ENCODE assay signal across 20 cellular contexts in genomic region chr22:21571679-21572078, GRCh38. TPM values are rescaled to one million over a fixed set of nuclear protein-coding genes. Genes with fewer than 3 reads are reported as not detected.
A peak's percentile ranks its signal among the peaks of the same experiment; 100 is the strongest.
DNase-seq lines count a peak whose midpoint lies in the region; ATAC-seq and TF ChIP-seq lines count a peak whose summit lies in the region.
"Had no signal": no experiment of that assay in that cellular context is flagged by ENCODE, and none has a peak within 500 bp of the region (broad histone marks: within the 10 kb centered on the region; RNA-seq: fewer than 3 reads in every experiment).

No MANE protein-coding gene starts in this region.

- peak overlapping the region in 3 of 10 experiments; percentile 11 to 31 (median 20); a peak in 2 of 20 replicates for H3K4me3 ChIP-seq in BLaER1 treated with 17β-estradiol and CSF1 and Interleukin-3, amounts not matched to agents 10 nM and 100 nM
- no peak overlapping the region for H3K4me3 ChIP-seq in CD8-positive, alpha-beta memory T cell (ENCODE audit: low read length)
- H3K4me3 ChIP-seq in naive thymus-derived CD4-positive, alpha-beta T cell (ENCODE audit: low read length), result no peak overlapping the region
- H3K4me3 ChIP-seq in coronary artery, result no peak overlapping the region
- H3K4me3 ChIP-seq: cardiac muscle cell, thyroid gland had no signal

- H3K27me3 Mint-ChIP-seq in CD8-positive, alpha-beta memory T cell, result no peaks in the 10 kb centered on the region
- H3K27me3 Mint-ChIP-seq in activated T-helper 17 cell treated with anti-CD3 and anti-CD28 coated beads, Interleukin-2, amount 50 U/mL, for 72 hours, result no peaks in the 10 kb centered on the region
- H3K27me3 Mint-ChIP-seq in naive thymus-derived CD4-positive, alpha-beta T cell, result no peaks in the 10 kb centered on the region

- intact Hi-C loops in naive thymus-derived CD4-positive, alpha-beta T cell (cut with micrococcal nuclease), result no loop called here

- peak overlapping the region; percentile 83 to 100 (median 96) for H3K4me2 ChIP-seq in BLaER1 treated with 17β-estradiol and CSF1 and Interleukin-3, amounts not matched to agents 10 nM and 100 nM

- peaks cover 64 to 76% (median 70%) of the 10 kb centered on the region in 3 donors for H3K4me1 Mint-ChIP-seq in CD8-positive, alpha-beta memory T cell
- H3K4me1 Mint-ChIP-seq in activated T-helper 17 cell treated with anti-CD3 and anti-CD28 coated beads, Interleukin-2, amount 50 U/mL, for 72 hours, result peaks cover 42% of the 10 kb centered on the region
- peaks cover 51 to 78% (median 67%) of the 10 kb centered on the region in 7 donors for H3K4me1 Mint-ChIP-seq in naive thymus-derived CD4-positive, alpha-beta T cell

- no peaks in the 10 kb centered on the region for H3K9me3 ChIP-seq in BLaER1 treated with 17β-estradiol and CSF1 and Interleukin-3, amounts not matched to agents 10 nM and 100 nM (replicated peaks in 1 of 11)
- H3K9me3 ChIP-seq in CD8-positive, alpha-beta memory T cell (ENCODE audit: low read length), result no peaks in the 10 kb centered on the region
- no peaks in the 10 kb centered on the region for H3K9me3 ChIP-seq in naive thymus-derived CD4-positive, alpha-beta T cell (ENCODE audit: control insufficient read depth in 2 of 3, low read length in 3 of 3)
- H3K9me3 ChIP-seq: thyroid gland had no signal

- peak; percentile 78 for ATAC-seq in activated T-helper 17 cell treated with anti-CD3 and anti-CD28 coated beads, Interleukin-2, amount 50 U/mL, for 72 hours (replicated peaks)
- no peak for ATAC-seq in naive thymus-derived CD4-positive, alpha-beta T cell
- ATAC-seq: sciatic nerve had no signal

- no peaks in the 10 kb centered on the region for H3K27me3 ChIP-seq in BLaER1 treated with 17β-estradiol and CSF1 and Interleukin-3, amounts not matched to agents 10 nM and 100 nM
- no peaks in the 10 kb centered on the region for H3K27me3 ChIP-seq in CD8-positive, alpha-beta memory T cell (ENCODE audit: insufficient read depth, low read length, poor library complexity, severe bottlenecking)
- H3K27me3 ChIP-seq in naive thymus-derived CD4-positive, alpha-beta T cell (ENCODE audit: control insufficient read depth in 2 of 2, insufficient read depth in 2 of 2, low read length in 2 of 2), result no peaks in the 10 kb centered on the region
- H3K27me3 ChIP-seq: cardiac muscle cell, thyroid gland had no signal

- TF ChIP-seq CTCF in coronary artery (IDR thresholded peaks at IDR 0.05) (no peak), GM10266 (IDR thresholded peaks at IDR 0.05; ENCODE audit: control insufficient read depth, insufficient read depth, low read depth, missing control alignments) (no peak)

- CTCF ChIA-PET in CD8-positive, alpha-beta memory T cell (lab: Charles Lee), result interaction anchor here (0.7 kb wide), 1 partner anchor 16 kb away, joined by 4 read pairs; no protein-coding TSS in a partner anchor
- CTCF ChIA-PET in naive thymus-derived CD4-positive, alpha-beta T cell (lab: Charles Lee), result interaction anchor here (0.7 kb wide), 1 partner anchor 39 kb away, joined by 3 read pairs; no protein-coding TSS in a partner anchor

- H3K9ac ChIP-seq in BLaER1 treated with 17β-estradiol and CSF1 and Interleukin-3, amounts not matched to agents 10 nM and 100 nM, result peak overlapping the region; percentile 2 to 100 (median 97); a peak in 12 of 22 replicates

- H3K27ac Mint-ChIP-seq in CD8-positive, alpha-beta memory T cell, result peak overlapping the region; percentile 6 to 84 (median 48)
- H3K27ac Mint-ChIP-seq in activated T-helper 17 cell treated with anti-CD3 and anti-CD28 coated beads, Interleukin-2, amount 50 U/mL, for 72 hours, result peak overlapping the region; percentile 37
- peak overlapping the region in 5 of 9 donors; percentile 2 to 68 (median 10) for H3K27ac Mint-ChIP-seq in naive thymus-derived CD4-positive, alpha-beta T cell

- H3K4me3 Mint-ChIP-seq in CD8-positive, alpha-beta memory T cell, result peak overlapping the region in 6 of 7 donors; percentile 20 to 90 (median 52)
- H3K4me3 Mint-ChIP-seq in activated T-helper 17 cell treated with anti-CD3 and anti-CD28 coated beads, Interleukin-2, amount 50 U/mL, for 72 hours, result peak overlapping the region; percentile 91
- H3K4me3 Mint-ChIP-seq in naive thymus-derived CD4-positive, alpha-beta T cell, result peak overlapping the region in 7 of 10 donors; percentile 17 to 75 (median 48)

- peaks cover 0 to 21% (median 5%) of the 10 kb centered on the region in 3 donors for H3K36me3 Mint-ChIP-seq in CD8-positive, alpha-beta memory T cell
- peaks cover 66% of the 10 kb centered on the region for H3K36me3 Mint-ChIP-seq in activated T-helper 17 cell treated with anti-CD3 and anti-CD28 coated beads, Interleukin-2, amount 50 U/mL, for 72 hours (ENCODE audit: low read depth)
- H3K36me3 Mint-ChIP-seq in naive thymus-derived CD4-positive, alpha-beta T cell, result peaks cover 0 to 16% (median 7%) of the 10 kb centered on the region in 5 donors

- peaks cover 83 to 90% (median 85%) of the 10 kb centered on the region in 11 experiments for H4K20me1 ChIP-seq in BLaER1 treated with 17β-estradiol and CSF1 and Interleukin-3, amounts not matched to agents 10 nM and 100 nM

- peaks cover 13 to 57% (median 38%) of the 10 kb centered on the region in 11 experiments for H3K36me3 ChIP-seq in BLaER1 treated with 17β-estradiol and CSF1 and Interleukin-3, amounts not matched to agents 10 nM and 100 nM
- H3K36me3 ChIP-seq in CD8-positive, alpha-beta memory T cell (ENCODE audit: insufficient read depth, low read length), result peaks cover 13% of the 10 kb centered on the region
- H3K36me3 ChIP-seq in naive thymus-derived CD4-positive, alpha-beta T cell (ENCODE audit: control insufficient read depth in 2 of 3, insufficient read depth in 3 of 3, low read length in 3 of 3), result peaks cover 0 to 12% (median 0%) of the 10 kb centered on the region in 3 experiments
- H3K36me3 ChIP-seq: cardiac muscle cell, thyroid gland had no signal

- no peak for DNase-seq in CD8-positive, alpha-beta memory T cell
- no peak for DNase-seq in naive thymus-derived CD4-positive, alpha-beta T cell
- DNase-seq in iPS-NIHi11 (ENCODE audit: low spot score) (no peak), coronary artery (ENCODE audit: low spot score) (no peak), GM10266 (ENCODE audit: extremely low spot score) (no peak)
- no peak for DNase-seq in stimulated activated CD4-positive, alpha-beta T cell treated with anti-CD3 and anti-CD28 coated beads, Interleukin-1b, Interleukin-23, amount 100 ng/mL, for 48 hours
- DNase-seq: activated CD4-positive, alpha-beta T cell treated with anti-CD3 and anti-CD28 coated beads, Interleukin-2, amount 50 U/mL, for 4 hours; DMS79; endodermal cell; midbrain; MM.1S; NCI-H187; NCI-H510A; SHP77 treated with DMSO at 0.1 percent for 48 hours; stimulated activated CD4-positive, alpha-beta T cell treated with anti-CD3 and anti-CD28 coated beads, Interleukin-2, amount 100 ng/mL, for 48 hours; thyroid gland had no signal

- POLR2A ChIA-PET in CD8-positive, alpha-beta memory T cell (lab: Charles Lee), result no interaction called here
- POLR2A ChIA-PET in naive thymus-derived CD4-positive, alpha-beta T cell (lab: Charles Lee), result no interaction called here

- H3K4me1 ChIP-seq in BLaER1 treated with 17β-estradiol and CSF1 and Interleukin-3, amounts not matched to agents 10 nM and 100 nM, result peaks cover 53 to 77% (median 63%) of the 10 kb centered on the region in 10 experiments
- H3K4me1 ChIP-seq in CD8-positive, alpha-beta memory T cell (ENCODE audit: insufficient read depth, low read length), result peaks cover 63% of the 10 kb centered on the region
- peaks cover 48 to 56% of the 10 kb centered on the region in 2 donors for H3K4me1 ChIP-seq in naive thymus-derived CD4-positive, alpha-beta T cell (ENCODE audit: control insufficient read depth in 2 of 2, insufficient read depth in 2 of 2, low read length in 2 of 2)

- peak overlapping the region in 9 of 11 experiments; percentile 32 to 100 (median 98); a peak in 16 of 22 replicates for H3K27ac ChIP-seq in BLaER1 treated with 17β-estradiol and CSF1 and Interleukin-3, amounts not matched to agents 10 nM and 100 nM
- peak overlapping the region; percentile 4 for H3K27ac ChIP-seq in CD8-positive, alpha-beta memory T cell (ENCODE audit: low read depth, low read length)
- peak overlapping the region; percentile 12 for H3K27ac ChIP-seq in naive thymus-derived CD4-positive, alpha-beta T cell (ENCODE audit: low read depth, low read length)
- no peak overlapping the region for H3K27ac ChIP-seq in coronary artery
- H3K27ac ChIP-seq: cardiac muscle cell, thyroid gland had no signal

- H3K9me3 Mint-ChIP-seq in CD8-positive, alpha-beta memory T cell, result no peaks in the 10 kb centered on the region
- H3K9me3 Mint-ChIP-seq in activated T-helper 17 cell treated with anti-CD3 and anti-CD28 coated beads, Interleukin-2, amount 50 U/mL, for 72 hours, result no peaks in the 10 kb centered on the region
- no peaks in the 10 kb centered on the region for H3K9me3 Mint-ChIP-seq in naive thymus-derived CD4-positive, alpha-beta T cell
- H3K9me3 Mint-ChIP-seq: endodermal cell had no signal

RNA-seq across cellular contexts. Expression of gene UBE2L3, which starts 4.2 kb away (rescaled TPM):
- 10 to 100 TPM; 74.3 to 80.2 TPM for total RNA-seq in CD8-positive, alpha-beta memory T cell
- polyA plus RNA-seq in CD8-positive, alpha-beta memory T cell, result 109 TPM
- 10 to 100 TPM; 36.6 to 78.9 TPM for total RNA-seq in activated T-helper 17 cell treated with anti-CD3 and anti-CD28 coated beads, Interleukin-2, amount 50 U/mL, for 72 hours
- total RNA-seq in naive thymus-derived CD4-positive, alpha-beta T cell, result 10 to 100 TPM; 22.5 to 55.0 (median 34.2) TPM
- 100 to 1,000 TPM in 1 of 2 donors, 10 to 100 TPM in 1; 89.8 to 101 TPM for polyA plus RNA-seq in naive thymus-derived CD4-positive, alpha-beta T cell

RNA-seq across cellular contexts. Expression of gene RIMBP3C, which starts 20.4 kb away (rescaled TPM):
- under 1 TPM; 0.37 to 0.44 TPM for total RNA-seq in CD8-positive, alpha-beta memory T cell
- 0.33 TPM for polyA plus RNA-seq in CD8-positive, alpha-beta memory T cell
- total RNA-seq in activated T-helper 17 cell treated with anti-CD3 and anti-CD28 coated beads, Interleukin-2, amount 50 U/mL, for 72 hours, result under 1 TPM; 0.06 to 0.19 TPM
- 1 to 10 TPM in 2 of 5 experiments, under 1 TPM in 3; 0.27 to 4.4 (median 0.77) TPM for total RNA-seq in naive thymus-derived CD4-positive, alpha-beta T cell
- 1 to 10 TPM in 1 of 2 donors, under 1 TPM in 1; 0.22 to 1.4 TPM for polyA plus RNA-seq in naive thymus-derived CD4-positive, alpha-beta T cell

RNA-seq across cellular contexts. Expression of gene YDJC, which starts 58.1 kb away (rescaled TPM):
- 10 to 100 TPM; 75.2 to 79.0 TPM for total RNA-seq in CD8-positive, alpha-beta memory T cell
- 61.1 TPM for polyA plus RNA-seq in CD8-positive, alpha-beta memory T cell
- total RNA-seq in activated T-helper 17 cell treated with anti-CD3 and anti-CD28 coated beads, Interleukin-2, amount 50 U/mL, for 72 hours, result 10 to 100 TPM; 28.9 to 56.6 TPM
- 10 to 100 TPM; 29.0 to 56.0 (median 38.0) TPM for total RNA-seq in naive thymus-derived CD4-positive, alpha-beta T cell
- polyA plus RNA-seq in naive thymus-derived CD4-positive, alpha-beta T cell, result 10 to 100 TPM; 51.4 to 75.8 TPM

Comparison
In these comparisons a context has a peak if more than half of its experiments do, and no peak if none do; other contexts are left out.
1. H3K27ac ChIP-seq: peak in BLaER1 treated with 17β-estradiol and CSF1 and Interleukin-3, amounts not matched to agents 10 nM and 100 nM (9 of 11), CD8-positive, alpha-beta memory T cell (single experiment) and naive thymus-derived CD4-positive, alpha-beta T cell (single experiment); none in coronary artery (0 of 2).
2. Peak in every context shown above with its lines, with median percentiles within 50 percentile points of each other: H3K27ac Mint-ChIP-seq and H3K4me3 Mint-ChIP-seq.